In the genomic region with DNA sequence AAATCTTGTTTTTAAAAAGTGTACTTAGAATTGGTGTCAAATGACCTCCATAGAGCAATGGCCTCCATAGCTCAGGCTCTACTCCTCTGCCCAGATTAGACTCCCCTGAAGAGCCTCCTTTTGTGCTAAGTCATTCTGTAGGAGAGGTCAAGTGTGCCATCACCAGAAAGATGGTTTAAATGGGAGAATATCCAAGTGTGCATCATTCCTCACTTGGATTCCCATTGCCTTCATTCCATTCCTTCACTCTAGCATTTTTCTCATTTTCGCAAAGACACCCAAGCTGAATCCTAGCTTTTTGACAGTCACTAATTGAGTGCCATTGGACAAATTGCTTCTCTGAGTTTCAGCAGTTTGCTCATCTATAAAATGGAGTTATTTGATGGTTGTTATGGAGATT, we compare ENCODE assay signal across 14 cellular contexts. TPM values are rescaled to one million over a fixed set of nuclear protein-coding genes. Genes with fewer than 3 reads are reported as not detected.
DNase-seq lines count a peak whose midpoint lies in the region; ATAC-seq and TF ChIP-seq lines count a peak whose summit lies in the region.
"Had no signal": no experiment of that assay in that cellular context is flagged by ENCODE, and none has a peak within 500 bp of the region (broad histone marks: within the 10 kb centered on the region; RNA-seq: fewer than 3 reads in every experiment).

No MANE protein-coding gene starts in this region.

- peak overlapping the region; percentile 57 for H3K18ac ChIP-seq in IMR-90 (ENCODE audit: low read depth, low read length)

- no peak for TF ChIP-seq POLR2A in IMR-90 (IDR thresholded peaks at IDR 0.05; ENCODE audit: low read depth, low read length)

- peaks cover 31% of the 10 kb centered on the region for H4K20me1 ChIP-seq in IMR-90 (ENCODE audit: insufficient read depth, low read length)
- H4K20me1 ChIP-seq: BLaER1 treated with 17β-estradiol and CSF1 and Interleukin-3, amounts not matched to agents 10 nM and 100 nM had no signal

- peaks cover 9 to 18% of the 10 kb centered on the region in 2 donors for H3K27me3 Mint-ChIP-seq in natural killer cell treated with Interleukin-12 subunit alpha and Interleukin-12 subunit beta and Interleukin-15 and Interleukin-18, amount 100 ng/mL, for 72 hours
- H3K27me3 Mint-ChIP-seq in natural killer cell (ENCODE audit: low read depth in 2 of 2) (peaks cover 10 to 20% of the 10 kb centered on the region in 2 donors), glutamatergic neuron (ENCODE audit: unreplicated experiment) (no peaks in the 10 kb centered on the region)

- peaks cover 6% of the 10 kb centered on the region in 2 donors for H3K4me1 Mint-ChIP-seq in natural killer cell treated with Interleukin-12 subunit alpha and Interleukin-12 subunit beta and Interleukin-15 and Interleukin-18, amount 100 ng/mL, for 72 hours (ENCODE audit: low read depth in 2 of 2)
- H3K4me1 Mint-ChIP-seq in natural killer cell (peaks cover 6 to 7% of the 10 kb centered on the region in 2 donors), glutamatergic neuron (ENCODE audit: low read depth, unreplicated experiment) (peaks cover 26% of the 10 kb centered on the region)
- H3K4me1 Mint-ChIP-seq: CD4-positive, CD25-positive, alpha-beta regulatory T cell; IgD-negative memory B cell had no signal

- CTCF ChIA-PET in IMR-90 (lab: Yijun Ruan, JAX), result interaction anchor here (1.7 kb wide), 1 partner anchor 69 kb away, joined by 6 read pairs; no protein-coding TSS in a partner anchor

- intact Hi-C loops in natural killer cell (cut with micrococcal nuclease) (no loop called here), IMR-90 (cut with micrococcal nuclease) (no loop called here)

- H3K27ac Mint-ChIP-seq in natural killer cell treated with Interleukin-12 subunit alpha and Interleukin-12 subunit beta and Interleukin-15 and Interleukin-18, amount 100 ng/mL, for 72 hours, result no peak overlapping the region
- H3K27ac Mint-ChIP-seq in natural killer cell, result no peak overlapping the region
- H3K27ac Mint-ChIP-seq in glutamatergic neuron (ENCODE audit: unreplicated experiment), result peak overlapping the region; percentile 5
- H3K27ac Mint-ChIP-seq: IgD-negative memory B cell had no signal

- H4K91ac ChIP-seq in IMR-90 (ENCODE audit: insufficient read depth, low read depth, low read length), result no peak overlapping the region; the same call in 1 of the 2 replicates

- H3K9ac ChIP-seq in IMR-90 (ENCODE audit: low read depth, low read length), result no peak overlapping the region
- H3K9ac ChIP-seq: BLaER1 treated with 17β-estradiol and CSF1 and Interleukin-3, amounts not matched to agents 10 nM and 100 nM had no signal

- H3K4me2 ChIP-seq in IMR-90 (ENCODE audit: low read depth, low read length), result no peak overlapping the region; the same call in 1 of the 2 replicates
- H3K4me2 ChIP-seq: BLaER1 treated with 17β-estradiol and CSF1 and Interleukin-3, amounts not matched to agents 10 nM and 100 nM had no signal

- no CpG with 5 or more reads among the region's 1 CpG for WGBS in IMR-90 (ENCODE audit: extremely low coverage in 2 of 2, insufficient read length in 1 of 2), 2 experiments

- no peaks in the 10 kb centered on the region for H3K9me3 ChIP-seq in IMR-90 (ENCODE audit: control insufficient read depth, insufficient read depth, low read length)
- H3K9me3 ChIP-seq: BLaER1 treated with 17β-estradiol and CSF1 and Interleukin-3, amounts not matched to agents 10 nM and 100 nM had no signal

- ATAC-seq in natural killer cell treated with Interleukin-12 subunit alpha and Interleukin-12 subunit beta and Interleukin-15 and Interleukin-18, amount 100 ng/mL, for 72 hours, result no peak
- no peak for ATAC-seq in natural killer cell
- no peak for ATAC-seq in IMR-90 (ENCODE audit: low read depth)
- no peak for ATAC-seq in HG02759 (IDR thresholded peaks at IDR 0.05; ENCODE audit: unreplicated experiment)
- no peak for ATAC-seq in GM21367 (IDR thresholded peaks at IDR 0.05; ENCODE audit: unreplicated experiment)

- peak; percentile 3 for DNase-seq in natural killer cell treated with Interleukin-12 subunit alpha and Interleukin-12 subunit beta and Interleukin-15 and Interleukin-18, amount 100 ng/mL, for 72 hours (ENCODE audit: low spot score)
- DNase-seq in natural killer cell (no peak), IMR-90 (no peak), glutamatergic neuron (no peak), SIG-M5 treated with dmso at 0.1 percent for 504 hours (lab: John Stamatoyannopoulos, UW; ENCODE audit: unreplicated experiment) (no peak)
- DNase-seq: 8988T; CD4-positive, CD25-positive, alpha-beta regulatory T cell; DMS53; H7 had no signal

- POLR2A ChIA-PET in IMR-90 (lab: Charles Lee; ENCODE audit: unreplicated experiment), result no interaction called here

- H2AK5ac ChIP-seq in IMR-90 (ENCODE audit: low read depth, low read length), result no peak overlapping the region

- H2BK120ac ChIP-seq in IMR-90 (ENCODE audit: low read depth, low read length), result no peak overlapping the region; the same call in 1 of the 2 replicates

- 0 out of 2 replicates have a peak overlapping the region, but pooled peaks have one; percentile 20 for H4K5ac ChIP-seq in IMR-90 (ENCODE audit: low read depth, low read length)

- no peak overlapping the region for H3K14ac ChIP-seq in IMR-90 (replicated peaks; ENCODE audit: low read depth, low read length)

- H2BK5ac ChIP-seq in IMR-90 (ENCODE audit: low read depth, low read length, poor library complexity, severe bottlenecking), result peak overlapping the region; percentile 41

- H2AK9ac ChIP-seq in IMR-90 (replicated peaks; ENCODE audit: low read depth, low read length, poor library complexity), result no peak overlapping the region

- in situ Hi-C loops in IMR-90 (cut with MboI; ENCODE audit: low sequenced_read_pairs), result loop anchor here (10.0 to 25.0 kb wide), 3 partner anchors 67 to 991 kb away; no protein-coding TSS in a partner anchor

- peaks cover 45% of the 10 kb centered on the region for H3K9me1 ChIP-seq in IMR-90 (ENCODE audit: insufficient read depth, low read length)

- H3K23ac ChIP-seq in IMR-90 (ENCODE audit: low read depth, low read length), result no peak overlapping the region; the same call in 1 of the 2 replicates

- no peak overlapping the region for H2BK20ac ChIP-seq in IMR-90 (ENCODE audit: low read depth, low read length)

- peaks cover 33% of the 10 kb centered on the region for H3K4me1 ChIP-seq in IMR-90 (ENCODE audit: control insufficient read depth, insufficient read depth, low read length)

- TF ChIP-seq RAD21 in IMR-90 (IDR thresholded peaks at IDR 0.05; ENCODE audit: low read length), result no peak

- H3K4ac ChIP-seq in IMR-90 (ENCODE audit: low read depth, low read length), result no peak overlapping the region

- no peaks in the 10 kb centered on the region for H3K9me3 Mint-ChIP-seq in natural killer cell treated with Interleukin-12 subunit alpha and Interleukin-12 subunit beta and Interleukin-15 and Interleukin-18, amount 100 ng/mL, for 72 hours
- H3K9me3 Mint-ChIP-seq in natural killer cell (no peaks in the 10 kb centered on the region), glutamatergic neuron (ENCODE audit: unreplicated experiment) (no peaks in the 10 kb centered on the region)

- no peak for TF ChIP-seq CTCF in natural killer cell (IDR thresholded peaks at IDR 0.05)
- no peak for TF ChIP-seq CTCF in IMR-90 (conservative IDR thresholded peaks at IDR 0.05; ENCODE audit: low read depth, low read length)
- no peak for TF ChIP-seq CTCF in glutamatergic neuron (IDR thresholded peaks at IDR 0.05; ENCODE audit: partially characterized antibody, unreplicated experiment)

- H2BK15ac ChIP-seq in IMR-90 (ENCODE audit: low read depth, low read length), result no peak overlapping the region

- BruUV-seq in IMR-90 (replicated peaks; lab: Mats Ljungman, UMichigan), result no TSS peak

- H2AFZ ChIP-seq in IMR-90 (replicated peaks; ENCODE audit: low read length, poor library complexity), result no peak overlapping the region

- dilution Hi-C loops in IMR-90 (cut with HindIII; ENCODE audit: low sequenced_read_pairs, unreplicated experiment), result no loop called here

- no peak overlapping the region for H3K4me3 Mint-ChIP-seq in natural killer cell treated with Interleukin-12 subunit alpha and Interleukin-12 subunit beta and Interleukin-15 and Interleukin-18, amount 100 ng/mL, for 72 hours
- H3K4me3 Mint-ChIP-seq in natural killer cell (no peak overlapping the region), glutamatergic neuron (ENCODE audit: unreplicated experiment) (no peak overlapping the region)
- H3K4me3 Mint-ChIP-seq: CD4-positive, CD25-positive, alpha-beta regulatory T cell; IgD-negative memory B cell had no signal

- no peaks in the 10 kb centered on the region for H3K27me3 ChIP-seq in IMR-90 (ENCODE audit: control insufficient read depth, insufficient read depth, low read length)
- H3K27me3 ChIP-seq: BLaER1 treated with 17β-estradiol and CSF1 and Interleukin-3, amounts not matched to agents 10 nM and 100 nM had no signal

- peak overlapping the region; percentile 32; the same call in 1 of the 2 replicates for H3K27ac ChIP-seq in IMR-90 (ENCODE audit: insufficient read depth, low read length)
- H3K27ac ChIP-seq: BLaER1 treated with 17β-estradiol and CSF1 and Interleukin-3, amounts not matched to agents 10 nM and 100 nM; HL-60 had no signal

- no peak overlapping the region for H3K56ac ChIP-seq in IMR-90 (ENCODE audit: extremely low read depth, insufficient read depth, low read length)

- no peaks in the 10 kb centered on the region for H3K36me3 Mint-ChIP-seq in natural killer cell treated with Interleukin-12 subunit alpha and Interleukin-12 subunit beta and Interleukin-15 and Interleukin-18, amount 100 ng/mL, for 72 hours
- no peaks in the 10 kb centered on the region for H3K36me3 Mint-ChIP-seq in natural killer cell
- H3K36me3 Mint-ChIP-seq in glutamatergic neuron (ENCODE audit: unreplicated experiment), result no peaks in the 10 kb centered on the region
- H3K36me3 Mint-ChIP-seq: CD4-positive, CD25-positive, alpha-beta regulatory T cell; IgD-negative memory B cell had no signal

- peaks cover 53% of the 10 kb centered on the region for H3K36me3 ChIP-seq in IMR-90 (ENCODE audit: control insufficient read depth, insufficient read depth, low read length)
- H3K36me3 ChIP-seq: BLaER1 treated with 17β-estradiol and CSF1 and Interleukin-3, amounts not matched to agents 10 nM and 100 nM had no signal

- peaks cover 39 to 86% of the 10 kb centered on the region in 2 experiments for H3K79me1 ChIP-seq in IMR-90 (ENCODE audit: low read depth in 1 of 2, low read length in 2 of 2)

- no peak overlapping the region for H3K4me3 ChIP-seq in IMR-90 (ENCODE audit: insufficient read depth, low read depth, low read length)
- H3K4me3 ChIP-seq: BLaER1 treated with 17β-estradiol and CSF1 and Interleukin-3, amounts not matched to agents 10 nM and 100 nM had no signal

- peak overlapping the region in 1 of 2 experiments; percentile 6; a peak in 1 of 4 replicates for H4K8ac ChIP-seq in IMR-90 (ENCODE audit: low read depth in 2 of 2, low read length in 2 of 2)

RNA-seq across cellular contexts. Expression of gene CLMP, which starts 16.9 kb away (rescaled TPM):
- not detected for total RNA-seq in natural killer cell treated with Interleukin-12 subunit alpha and Interleukin-12 subunit beta and Interleukin-15 and Interleukin-18, amount 100 ng/mL, for 72 hours
- total RNA-seq in natural killer cell (under 1 TPM in 2 of 3 donors, not detected in 1; 0.07 to 0.45 TPM), IMR-90 (2012; rRNA removed) (54.7 and 56.1 TPM in 2 replicates), glutamatergic neuron (ENCODE audit: unreplicated experiment) (24.2 TPM)
- polyA plus RNA-seq in IMR-90 (2012; rRNA removed), result 78.9 and 95.7 TPM in 2 replicates
- 50.5 and 121 TPM in 2 replicates for polyA plus RNA-seq in IMR-90 (2012; cell fraction: cytosol; rRNA removed)
- polyA plus RNA-seq in IMR-90 (2012; cell fraction: nucleus; rRNA removed; ENCODE audit: low replicate concordance), result 20.7 and 92.9 TPM in 2 replicates

Comparison
In these comparisons a context has a peak if more than half of its experiments do, and no peak if none do; other contexts are left out.
1. RNA of gene CLMP, which starts 16.9 kb away (total RNA-seq): 54.7 to 56.1 TPM in IMR-90 and 24.2 TPM in glutamatergic neuron (single experiment); 0.07 to 0.45 TPM in natural killer cell and not detected in natural killer cell treated with Interleukin-12 subunit alpha and Interleukin-12 subunit beta and Interleukin-15 and Interleukin-18, amount 100 ng/mL, for 72 hours; every median in the first group is over 10 times any median in the second.